ENCODE assay signal across 31 cellular contexts in genomic region chr11:95269402-95269801, GRCh38.
"Had no signal": no experiment of that assay in that cellular context is flagged by ENCODE, and none has a peak within 500 bp of the region (broad histone marks: within the 10 kb centered on the region; RNA-seq: fewer than 3 reads in every experiment).

No MANE protein-coding gene starts in this region.

- DNase-seq: activated CD4-positive, alpha-beta memory T cell treated with anti-CD3 and anti-CD28 coated beads for 36 hours; activated CD4-positive, alpha-beta T cell treated with anti-CD3 and anti-CD28 coated beads, Interleukin-2, amount 10 ng/mL, durations not matched to agents 7 days and 5 days; activated CD4-positive, CD25-positive, alpha-beta regulatory T cell; activated CD8-positive, alpha-beta memory T cell treated with anti-CD3 and anti-CD28 coated beads for 24 hours; activated effector memory CD4-positive, alpha-beta T cell treated with anti-CD3 and anti-CD28 coated beads, Interleukin-2, amount 50 U/mL, for 16 hours; activated naive CD4-positive, alpha-beta T cell treated with Interleukin-2 at 50 U/mL for 16 hours; activated naive CD8-positive, alpha-beta T cell treated with anti-CD3 and anti-CD28 coated beads, Interleukin-2, amount 50 U/mL, for 24 hours; activated T-cell treated with anti-CD3 and anti-CD28 coated beads, Interleukin-2, amount 50 U/mL, for 4 hours; amygdala; brain microvascular endothelial cell; Karpas-422; MV-4-11; NCI-H1092 treated with DMSO at 0.1 percent for 48 hours; NCI-H1417 treated with DMSO at 0.1 percent for 48 hours; NCI-H1694; NCI-H2029; NCI-H345; NCI-H510A; NCI-H526 treated with DMSO at 0.1 percent for 48 hours; NCI-H82; OCI-M1; RPMI8226; T-cell; T-helper 2 cell; T1000 had no signal

- H3K27ac ChIP-seq: brain microvascular endothelial cell, cardiac muscle cell, SK-N-MC, VCaP had no signal

- H3K4me3 ChIP-seq: cardiac muscle cell, SK-N-MC had no signal

- H3K36me3 ChIP-seq: brain microvascular endothelial cell, cardiac muscle cell had no signal

- H3K27me3 ChIP-seq: brain microvascular endothelial cell, cardiac muscle cell had no signal

- ATAC-seq: activated naive CD4-positive, alpha-beta T cell treated with anti-CD3 and anti-CD28 coated beads, Interleukin-2, amount 50 U/mL, for 72 hours; activated naive CD8-positive, alpha-beta T cell treated with anti-CD3 and anti-CD28 coated beads, Interleukin-2, amount 50 U/mL, for 24 hours; activated T-cell treated with anti-CD3 and anti-CD28 coated beads, Interleukin-2, amount 50 U/mL, for 4 hours; Panc1; Right ventricle myocardium inferior; T-cell had no signal
